ENCODE assay signal across 1 cellular context in the genomic region with DNA sequence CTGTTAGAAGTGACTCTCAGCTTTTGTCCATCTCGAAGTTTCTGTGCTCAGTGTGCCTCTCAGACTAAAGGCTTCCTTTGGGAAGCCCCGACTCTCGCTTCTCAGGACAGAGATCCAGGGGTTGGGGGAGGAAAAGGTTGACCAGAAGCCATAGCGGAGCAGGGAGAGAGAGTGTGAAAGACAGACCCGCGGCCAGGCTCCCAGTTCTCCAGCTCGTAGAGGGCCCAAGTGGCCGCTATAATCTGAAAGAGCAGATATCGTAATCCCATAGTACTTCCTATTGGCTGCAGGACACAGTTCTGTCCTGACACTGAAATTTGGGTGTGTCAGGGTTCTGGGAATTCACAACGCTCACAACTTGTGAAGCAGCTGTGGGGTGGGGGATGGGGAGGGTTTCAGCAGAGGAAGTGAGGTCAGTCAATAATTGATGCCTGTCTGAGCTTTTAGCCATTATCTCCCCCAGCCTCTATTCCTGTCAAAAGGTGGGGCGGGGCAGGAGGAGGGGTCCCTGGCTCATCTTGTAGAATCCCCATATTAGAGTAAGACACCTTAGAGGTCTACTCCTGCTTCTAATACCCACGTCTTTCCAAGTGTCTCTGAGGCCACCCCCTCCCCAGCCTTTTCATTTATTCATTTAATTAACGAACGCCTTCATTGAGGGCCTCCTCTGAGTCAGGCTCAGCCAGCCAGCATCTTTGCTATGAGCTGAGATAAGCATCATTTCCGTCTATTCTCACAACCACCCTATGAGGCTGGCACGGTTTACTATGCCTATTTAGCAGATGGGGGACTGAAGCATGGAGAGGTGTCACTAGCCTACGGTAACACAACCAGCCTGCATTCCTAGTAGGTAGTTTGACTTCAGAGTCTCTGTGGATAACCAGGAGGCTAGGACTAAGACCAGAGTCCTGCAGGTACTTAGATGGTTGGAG.
TF ChIP-seq lines count a peak whose summit lies in the region.

No MANE protein-coding gene starts in this region.

TF ChIP-seq in SK-N-SH treated with all-trans-retinoic acid at 6 μM for 48 hours, 23 proteins besides CTCF, POLR2A, EP300 and RAD21 (continued from another document):
- TF ChIP-seq, protein P1, sequence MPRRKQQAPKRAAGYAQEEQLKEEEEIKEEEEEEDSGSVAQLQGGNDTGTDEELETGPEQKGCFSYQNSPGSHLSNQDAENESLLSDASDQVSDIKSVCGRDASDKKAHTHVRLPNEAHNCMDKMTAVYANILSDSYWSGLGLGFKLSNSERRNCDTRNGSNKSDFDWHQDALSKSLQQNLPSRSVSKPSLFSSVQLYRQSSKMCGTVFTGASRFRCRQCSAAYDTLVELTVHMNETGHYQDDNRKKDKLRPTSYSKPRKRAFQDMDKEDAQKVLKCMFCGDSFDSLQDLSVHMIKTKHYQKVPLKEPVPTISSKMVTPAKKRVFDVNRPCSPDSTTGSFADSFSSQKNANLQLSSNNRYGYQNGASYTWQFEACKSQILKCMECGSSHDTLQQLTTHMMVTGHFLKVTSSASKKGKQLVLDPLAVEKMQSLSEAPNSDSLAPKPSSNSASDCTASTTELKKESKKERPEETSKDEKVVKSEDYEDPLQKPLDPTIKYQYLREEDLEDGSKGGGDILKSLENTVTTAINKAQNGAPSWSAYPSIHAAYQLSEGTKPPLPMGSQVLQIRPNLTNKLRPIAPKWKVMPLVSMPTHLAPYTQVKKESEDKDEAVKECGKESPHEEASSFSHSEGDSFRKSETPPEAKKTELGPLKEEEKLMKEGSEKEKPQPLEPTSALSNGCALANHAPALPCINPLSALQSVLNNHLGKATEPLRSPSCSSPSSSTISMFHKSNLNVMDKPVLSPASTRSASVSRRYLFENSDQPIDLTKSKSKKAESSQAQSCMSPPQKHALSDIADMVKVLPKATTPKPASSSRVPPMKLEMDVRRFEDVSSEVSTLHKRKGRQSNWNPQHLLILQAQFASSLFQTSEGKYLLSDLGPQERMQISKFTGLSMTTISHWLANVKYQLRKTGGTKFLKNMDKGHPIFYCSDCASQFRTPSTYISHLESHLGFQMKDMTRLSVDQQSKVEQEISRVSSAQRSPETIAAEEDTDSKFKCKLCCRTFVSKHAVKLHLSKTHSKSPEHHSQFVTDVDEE (CRISPR knock-in tag; IDR thresholded peaks at IDR 0.05), result no peak
- no peak for TF ChIP-seq GLIS3 (CRISPR knock-in tag; IDR thresholded peaks at IDR 0.05)
- TF ChIP-seq RARB (CRISPR knock-in tag; IDR thresholded peaks at IDR 0.05), result no peak
- no peak for TF ChIP-seq BACH2 (CRISPR knock-in tag; IDR thresholded peaks at IDR 0.05; ENCODE audit: borderline replicate concordance)
- TF ChIP-seq CSDC2 (CRISPR knock-in tag; IDR thresholded peaks at IDR 0.05), result no peak
- TF ChIP-seq, protein P2, sequence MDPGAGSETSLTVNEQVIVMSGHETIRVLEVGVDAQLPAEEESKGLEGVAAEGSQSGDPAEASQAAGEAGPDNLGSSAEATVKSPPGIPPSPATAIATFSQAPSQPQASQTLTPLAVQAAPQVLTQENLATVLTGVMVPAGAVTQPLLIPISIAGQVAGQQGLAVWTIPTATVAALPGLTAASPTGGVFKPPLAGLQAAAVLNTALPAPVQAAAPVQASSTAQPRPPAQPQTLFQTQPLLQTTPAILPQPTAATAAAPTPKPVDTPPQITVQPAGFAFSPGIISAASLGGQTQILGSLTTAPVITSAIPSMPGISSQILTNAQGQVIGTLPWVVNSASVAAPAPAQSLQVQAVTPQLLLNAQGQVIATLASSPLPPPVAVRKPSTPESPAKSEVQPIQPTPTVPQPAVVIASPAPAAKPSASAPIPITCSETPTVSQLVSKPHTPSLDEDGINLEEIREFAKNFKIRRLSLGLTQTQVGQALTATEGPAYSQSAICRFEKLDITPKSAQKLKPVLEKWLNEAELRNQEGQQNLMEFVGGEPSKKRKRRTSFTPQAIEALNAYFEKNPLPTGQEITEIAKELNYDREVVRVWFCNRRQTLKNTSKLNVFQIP (CRISPR knock-in tag; IDR thresholded peaks at IDR 0.05; ENCODE audit: borderline replicate concordance, low read depth), result no peak
- TF ChIP-seq PPARA (CRISPR knock-in tag; IDR thresholded peaks at IDR 0.05; ENCODE audit: borderline replicate concordance), result no peak
- no peak for TF ChIP-seq ZNF70 (CRISPR knock-in tag; IDR thresholded peaks at IDR 0.05)
